ENCODE assay signal across 1 cellular context in the genomic region with DNA sequence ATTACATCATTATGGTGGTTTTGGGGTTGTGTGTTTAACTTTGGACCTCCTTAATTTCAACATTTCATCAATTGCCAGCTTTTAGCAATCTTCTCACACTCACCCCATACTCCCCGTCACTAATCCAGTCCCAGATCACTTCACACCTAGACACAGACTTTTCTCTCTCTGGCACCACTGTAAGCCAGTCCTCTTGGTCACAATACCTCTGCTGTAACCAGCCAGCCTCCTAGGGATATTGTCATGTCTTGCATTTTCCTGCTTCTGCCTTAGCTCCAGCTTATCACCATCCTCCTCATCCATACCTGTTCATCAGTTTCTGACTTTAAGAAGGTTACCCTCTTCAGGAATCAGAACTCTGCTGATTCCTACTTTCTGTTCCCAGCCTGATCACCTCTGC.
TF ChIP-seq lines count a peak whose summit lies in the region.

No MANE protein-coding gene starts in this region.

TF ChIP-seq in GM12878, 131 proteins besides CTCF, POLR2A, EP300 and RAD21:
- TF ChIP-seq, protein P1, sequence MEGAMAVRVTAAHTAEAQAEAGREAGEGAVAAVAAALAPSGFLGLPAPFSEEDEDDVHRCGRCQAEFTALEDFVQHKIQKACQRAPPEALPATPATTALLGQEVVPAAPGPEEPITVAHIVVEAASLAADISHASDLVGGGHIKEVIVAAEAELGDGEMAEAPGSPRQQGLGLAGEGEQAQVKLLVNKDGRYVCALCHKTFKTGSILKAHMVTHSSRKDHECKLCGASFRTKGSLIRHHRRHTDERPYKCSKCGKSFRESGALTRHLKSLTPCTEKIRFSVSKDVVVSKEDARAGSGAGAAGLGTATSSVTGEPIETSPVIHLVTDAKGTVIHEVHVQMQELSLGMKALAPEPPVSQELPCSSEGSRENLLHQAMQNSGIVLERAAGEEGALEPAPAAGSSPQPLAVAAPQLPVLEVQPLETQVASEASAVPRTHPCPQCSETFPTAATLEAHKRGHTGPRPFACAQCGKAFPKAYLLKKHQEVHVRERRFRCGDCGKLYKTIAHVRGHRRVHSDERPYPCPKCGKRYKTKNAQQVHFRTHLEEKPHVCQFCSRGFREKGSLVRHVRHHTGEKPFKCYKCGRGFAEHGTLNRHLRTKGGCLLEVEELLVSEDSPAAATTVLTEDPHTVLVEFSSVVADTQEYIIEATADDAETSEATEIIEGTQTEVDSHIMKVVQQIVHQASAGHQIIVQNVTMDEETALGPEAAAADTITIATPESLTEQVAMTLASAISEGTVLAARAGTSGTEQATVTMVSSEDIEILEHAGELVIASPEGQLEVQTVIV (IDR thresholded peaks at IDR 0.05; ENCODE audit: borderline replicate concordance, partially characterized antibody) = no peak
- peak; percentile 65; the same call in 1 of the 2 replicates for TF ChIP-seq ATF7 (IDR thresholded peaks at IDR 0.05; ENCODE audit: low read depth)
- no peak for TF ChIP-seq FOXK2 (IDR thresholded peaks at IDR 0.05)
- no peak for TF ChIP-seq CHD1 (IDR thresholded peaks at IDR 0.05; ENCODE audit: low read depth, low read length)
- TF ChIP-seq SPI1 (IDR thresholded peaks at IDR 0.05; ENCODE audit: borderline replicate concordance, insufficient read depth, low read depth, low read length) = no peak
